Comparison of ENCODE assay signal across 16 cellular contexts in the genomic region with DNA sequence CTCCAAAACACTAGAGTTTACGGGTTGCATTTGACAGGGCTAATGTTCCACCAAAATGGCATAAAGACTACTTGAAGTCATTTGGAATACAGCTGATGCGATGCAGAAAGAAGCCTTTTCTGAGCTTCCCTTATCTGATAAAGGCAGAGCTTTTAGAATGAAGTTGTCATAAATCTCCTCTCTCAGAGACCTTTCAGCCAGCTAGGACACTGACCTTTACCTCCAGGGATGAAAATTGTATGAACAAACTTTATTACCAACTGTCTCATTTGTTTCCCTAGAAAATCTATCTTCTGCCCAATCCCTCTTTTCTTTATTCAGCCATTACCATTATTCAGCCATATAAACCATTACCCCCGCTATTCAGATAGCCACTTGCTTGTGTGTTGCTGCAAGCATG. TPM values are rescaled to one million over a fixed set of nuclear protein-coding genes. Genes with fewer than 3 reads are reported as not detected.
DNase-seq lines count a peak whose midpoint lies in the region; ATAC-seq and TF ChIP-seq lines count a peak whose summit lies in the region.
"Had no signal": no experiment of that assay in that cellular context is flagged by ENCODE, and none has a peak within 500 bp of the region (broad histone marks: within the 10 kb centered on the region; RNA-seq: fewer than 3 reads in every experiment).

No MANE protein-coding gene starts in this region.

- H3K4me2 ChIP-seq in PC-9 (no peak overlapping the region), hepatocyte (peak overlapping the region; percentile 25)
- H3K4me2 ChIP-seq: BLaER1 had no signal

- POLR2A ChIA-PET in PC-9 (lab: Charles Lee; ENCODE audit: unreplicated experiment) = no interaction called here

- peaks cover 35% of the 10 kb centered on the region for H3K4me1 ChIP-seq in PC-9 (replicated peaks; ENCODE audit: insufficient read depth)
- peaks cover 9% of the 10 kb centered on the region for H3K4me1 ChIP-seq in hepatocyte (ENCODE audit: insufficient read depth)
- H3K4me1 ChIP-seq: BLaER1, HAP-1 had no signal

- no peaks in the 10 kb centered on the region for H3K36me3 ChIP-seq in PC-9 (ENCODE audit: low read depth)
- no peaks in the 10 kb centered on the region for H3K36me3 ChIP-seq in hepatocyte (replicated peaks; ENCODE audit: insufficient read depth, low read depth)
- H3K36me3 ChIP-seq: BLaER1, HAP-1 had no signal

- no peak overlapping the region for H2AFZ ChIP-seq in PC-9
- no peak overlapping the region for H2AFZ ChIP-seq in hepatocyte

- DNase-seq in EH (ENCODE audit: low read depth) = peak; percentile 1
- no peak for DNase-seq in PC-9
- DNase-seq in amniotic epithelial cell (ENCODE audit: low read depth) = peak; percentile 23
- no peak for DNase-seq in hepatocyte (ENCODE audit: low spot score)
- no peak for DNase-seq in OCI-M2 (lab: John Stamatoyannopoulos, UW; ENCODE audit: unreplicated experiment)
- no peak for DNase-seq in RPMI8226
- DNase-seq in 8988T = no peak
- DNase-seq: CD4-positive, alpha-beta memory T cell; DMS153; DMS79; GF-D8 had no signal

- H3K4me3 ChIP-seq in PC-9 (no peak overlapping the region), hepatocyte (no peak overlapping the region)
- H3K4me3 ChIP-seq: BLaER1, HAP-1 had no signal

- TF ChIP-seq CTCF in PC-9 (conservative IDR thresholded peaks at IDR 0.05) (no peak), hepatocyte (IDR thresholded peaks at IDR 0.05; ENCODE audit: poor library complexity) (no peak)

- H3K9me3 ChIP-seq in PC-9 (ENCODE audit: insufficient read depth, low read depth) = no peaks in the 10 kb centered on the region
- H3K9me3 ChIP-seq in hepatocyte (ENCODE audit: low read depth) = no peaks in the 10 kb centered on the region
- H3K9me3 ChIP-seq: BLaER1 had no signal

- H3K27ac ChIP-seq in PC-9 (0 out of 2 replicates have a peak overlapping the region, but pooled peaks have one; percentile 90), hepatocyte (peak overlapping the region; percentile 50)
- H3K27ac ChIP-seq: 22Rv1, BLaER1, HL-60 had no signal

- no peaks in the 10 kb centered on the region for H3K79me2 ChIP-seq in PC-9 (ENCODE audit: low read depth)
- H3K79me2 ChIP-seq in hepatocyte = no peaks in the 10 kb centered on the region

- CTCF ChIA-PET in PC-9 (lab: Charles Lee) = no interaction called here

- BruUV-seq in PC-9 (replicated peaks; lab: Mats Ljungman, UMichigan) = no TSS peak

- intact Hi-C loops in PC-9 (cut with micrococcal nuclease; ENCODE audit: unreplicated experiment) = no loop called here

- H3K9me2 ChIP-seq in PC-9 (ENCODE audit: insufficient read depth) (no peaks in the 10 kb centered on the region), hepatocyte (replicated peaks; ENCODE audit: insufficient read depth) (no peaks in the 10 kb centered on the region)

- H3F3A ChIP-seq in PC-9 (ENCODE audit: insufficient read depth, low read depth) = peaks cover 14% of the 10 kb centered on the region

- H3K27me3 ChIP-seq in PC-9 (ENCODE audit: insufficient read depth, low read depth) = no peaks in the 10 kb centered on the region
- H3K27me3 ChIP-seq in hepatocyte = no peaks in the 10 kb centered on the region
- H3K27me3 ChIP-seq: BLaER1 had no signal

- ATAC-seq in HG03135 (IDR thresholded peaks at IDR 0.05; ENCODE audit: unreplicated experiment) = no peak

- H4K20me1 ChIP-seq in PC-9 (ENCODE audit: insufficient read depth) = no peaks in the 10 kb centered on the region
- H4K20me1 ChIP-seq in hepatocyte (ENCODE audit: insufficient read depth, poor library complexity, severe bottlenecking) = no peaks in the 10 kb centered on the region
- H4K20me1 ChIP-seq: BLaER1 had no signal

- WGBS in hepatocyte (ENCODE audit: low lambda C conversion rate, missing lambda C conversion rate) = 44% methylated on average over 3 of the region's 3 CpGs

RNA-seq across cellular contexts. Expression of a gene that starts 29.8 kb away (rescaled TPM):
- 18.3 and 26.2 TPM in 2 replicates for total RNA-seq in PC-9 (2021)
- 24.6 and 27.0 TPM in 2 replicates for total RNA-seq in hepatocyte
- 15.7 and 20.3 TPM in 2 replicates for polyA plus RNA-seq in hepatocyte

RNA-seq across cellular contexts. Expression of a gene that starts 41.3 kb away (rescaled TPM):
- total RNA-seq in PC-9 (2021) = 29.3 and 31.5 TPM in 2 replicates
- 11.1 and 11.5 TPM in 2 replicates for total RNA-seq in hepatocyte
- polyA plus RNA-seq in hepatocyte = 6.9 and 8.9 TPM in 2 replicates

Comparison
In these comparisons a context has a peak if more than half of its experiments do, and no peak if none do; other contexts are left out.
1. DNase-seq: peak in EH (single experiment) and amniotic epithelial cell (single experiment); none in PC-9 (0 of 2), hepatocyte (single experiment), OCI-M2 (single experiment), RPMI8226 (single experiment) and 8988T (single experiment).